1 cellular context compared by ENCODE assay signal in the genomic region with DNA sequence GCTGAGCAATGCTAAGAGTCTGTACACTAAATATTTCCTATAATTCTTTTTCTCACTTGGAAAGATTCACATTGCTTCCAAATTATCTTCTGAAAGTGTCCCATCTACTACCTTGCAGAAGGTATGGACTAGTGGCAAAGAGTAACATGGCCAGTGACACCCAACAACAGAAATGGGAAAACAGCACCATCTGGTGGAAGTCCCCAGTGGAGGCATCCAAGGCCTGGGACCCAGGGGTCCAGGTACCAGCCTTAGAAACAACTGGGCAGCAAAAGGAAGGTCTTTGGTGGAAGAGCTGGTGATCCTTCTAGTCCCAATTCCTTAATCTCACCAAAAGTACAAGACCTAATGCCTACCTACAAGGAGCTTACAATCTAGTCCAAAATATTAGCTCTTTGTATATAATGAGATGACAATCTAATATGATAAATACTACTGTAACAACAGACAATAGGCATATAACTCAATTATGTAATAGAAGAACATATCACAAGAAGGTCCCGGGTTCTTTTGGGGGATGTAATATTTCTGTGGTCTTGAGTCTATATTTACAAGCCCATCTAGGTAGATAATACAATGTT.
TF ChIP-seq lines count a peak whose summit lies in the region.

No MANE protein-coding gene starts in this region.

TF ChIP-seq in H1, 55 proteins besides CTCF, POLR2A, EP300 and RAD21 (continued from another document):
- TF ChIP-seq CHD1 (IDR thresholded peaks at IDR 0.05; ENCODE audit: low read depth, low read length) (no peak), CEBPB (IDR thresholded peaks at IDR 0.05; ENCODE audit: low read depth, low read length) (no peak), CBX5 (IDR thresholded peaks at IDR 0.05; ENCODE audit: low read depth, low read length) (no peak), RXRA (IDR thresholded peaks at IDR 0.05; ENCODE audit: insufficient read depth, low read depth, low read length) (no peak)
